ENCODE assay signal across 20 cellular contexts in the genomic region with DNA sequence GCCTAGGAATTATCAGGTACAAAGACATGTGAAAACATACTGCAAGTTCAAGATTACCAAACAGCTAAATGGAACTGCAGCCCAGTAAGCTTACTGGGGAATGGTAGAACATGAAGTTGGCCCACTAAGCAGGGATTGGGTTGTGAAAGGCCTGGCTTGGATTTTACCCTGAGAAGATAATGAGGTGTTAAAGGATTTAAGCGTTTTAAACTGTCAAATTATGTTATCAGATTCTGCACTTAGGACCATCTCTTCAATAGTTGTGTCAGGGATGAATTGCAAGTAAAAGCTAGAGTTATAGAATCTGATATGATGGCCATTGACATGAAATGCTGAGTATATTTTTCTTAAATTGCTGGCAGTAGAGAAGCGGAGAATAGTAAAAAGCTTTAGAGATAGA.
DNase-seq lines count a peak whose midpoint lies in the region; ATAC-seq and TF ChIP-seq lines count a peak whose summit lies in the region.
"Had no signal": no experiment of that assay in that cellular context is flagged by ENCODE, and none has a peak within 500 bp of the region (broad histone marks: within the 10 kb centered on the region; RNA-seq: fewer than 3 reads in every experiment).

No MANE protein-coding gene starts in this region.

- H2BK15ac ChIP-seq in mesendoderm (replicated peaks; ENCODE audit: low read depth) = no peak overlapping the region

- H3K79me1 ChIP-seq in mesendoderm (ENCODE audit: low read length) = no peaks in the 10 kb centered on the region

- peaks cover 4% of the 10 kb centered on the region for H3K27me3 Mint-ChIP-seq in GM23338 (ENCODE audit: insufficient read depth, low read depth, poor library complexity)
- H3K27me3 Mint-ChIP-seq: CD4-positive, alpha-beta memory T cell had no signal

- H3K36me3 ChIP-seq in GM23338 (ENCODE audit: insufficient read depth) = no peaks in the 10 kb centered on the region
- no peaks in the 10 kb centered on the region for H3K36me3 ChIP-seq in mesendoderm (ENCODE audit: control insufficient read depth, insufficient read depth, low read length)
- H3K36me3 ChIP-seq: BLaER1 had no signal

- no peak overlapping the region for H2AK5ac ChIP-seq in mesendoderm (ENCODE audit: low read length)

- no peaks in the 10 kb centered on the region for H3K9me3 Mint-ChIP-seq in GM23338

- H3K27me3 ChIP-seq in GM23338 (ENCODE audit: insufficient read depth) = no peaks in the 10 kb centered on the region
- no peaks in the 10 kb centered on the region for H3K27me3 ChIP-seq in mesendoderm (ENCODE audit: insufficient read depth, low read length, poor library complexity)
- H3K27me3 ChIP-seq: BLaER1 had no signal

- H4K8ac ChIP-seq in mesendoderm (ENCODE audit: low read depth, low read length) = no peak overlapping the region

- H4K20me1 ChIP-seq in GM23338 (replicated peaks; ENCODE audit: insufficient read depth) = no peaks in the 10 kb centered on the region
- H4K20me1 ChIP-seq: BLaER1 had no signal

- H3K56ac ChIP-seq in mesendoderm (ENCODE audit: low read length) = no peak overlapping the region

- peaks cover 20% of the 10 kb centered on the region for H3K4me1 Mint-ChIP-seq in GM23338
- H3K4me1 Mint-ChIP-seq: CD14-positive monocyte; CD4-positive, alpha-beta memory T cell had no signal

- H2BK120ac ChIP-seq in mesendoderm (ENCODE audit: low read depth, low read length) = no peak overlapping the region

- H3K9me2 ChIP-seq in GM23338 (ENCODE audit: insufficient read depth) = no peaks in the 10 kb centered on the region

- no peak overlapping the region for H3K18ac ChIP-seq in mesendoderm (ENCODE audit: low read length)

- ATAC-seq in GM23338 (no peak), GM18909 (IDR thresholded peaks at IDR 0.05; ENCODE audit: poor library complexity, unreplicated experiment) (no peak), GM18517 (IDR thresholded peaks at IDR 0.05; ENCODE audit: unreplicated experiment) (no peak)
- ATAC-seq: A549, HCT116 had no signal

- TF ChIP-seq CTCF in GM23338 (conservative IDR thresholded peaks at IDR 0.05; ENCODE audit: low read depth in 2 of 2) = no peak
- TF ChIP-seq CTCF in GM10266 (IDR thresholded peaks at IDR 0.05; ENCODE audit: control insufficient read depth, insufficient read depth, low read depth, missing control alignments) = no peak

- H3K4ac ChIP-seq in mesendoderm (ENCODE audit: low read depth, low read length) = no peak overlapping the region

- peak overlapping the region; percentile 17 for H3K27ac Mint-ChIP-seq in GM23338
- H3K27ac Mint-ChIP-seq: CD14-positive monocyte; CD4-positive, alpha-beta memory T cell; HFFc6 had no signal

- no CpG with 5 or more reads among the region's 2 CpGs for WGBS in mesendoderm (ENCODE audit: extremely low coverage, insufficient coverage, low lambda C conversion rate)

- no peak overlapping the region for H3K23ac ChIP-seq in mesendoderm (ENCODE audit: low read length)

- H4K5ac ChIP-seq in mesendoderm (ENCODE audit: low read length) = no peak overlapping the region

- DNase-seq in GM23338 (ENCODE audit: low spot score) = no peak
- DNase-seq in SK-N-DZ (ENCODE audit: low spot score) = peak; percentile 8
- peak; percentile 88 for DNase-seq in mesendoderm
- DNase-seq in GM10266 (ENCODE audit: extremely low spot score) = no peak
- no peak for DNase-seq in HUDEP-2 (lab: John Stamatoyannopoulos, UW; ENCODE audit: unreplicated experiment in 76 of 76)
- DNase-seq: CD4-positive, alpha-beta memory T cell; DMS 273 treated with DMSO at 0.1 percent for 48 hours; DMS53; DND-41; EL; GOT3; H7; HFFc6 had no signal

- H3K27ac ChIP-seq in GM23338 (ENCODE audit: low read depth) = peak overlapping the region; percentile 15; the same call in 1 of the 2 replicates
- H3K27ac ChIP-seq in mesendoderm (ENCODE audit: low read depth, low read length) = no peak overlapping the region
- H3K27ac ChIP-seq: A549, BLaER1, KMS-11 had no signal

- peaks cover 16% of the 10 kb centered on the region for H3K36me3 Mint-ChIP-seq in GM23338 (ENCODE audit: low read depth)
- H3K36me3 Mint-ChIP-seq: CD14-positive monocyte; CD4-positive, alpha-beta memory T cell had no signal

- no peak overlapping the region for H2BK5ac ChIP-seq in mesendoderm (ENCODE audit: low read length)

- H3F3A ChIP-seq in GM23338 (replicated peaks; ENCODE audit: low read depth) = no peaks in the 10 kb centered on the region

- H3K4me1 ChIP-seq in GM23338 (ENCODE audit: insufficient read depth) = peaks cover 37% of the 10 kb centered on the region
- peaks cover 8% of the 10 kb centered on the region for H3K4me1 ChIP-seq in mesendoderm (ENCODE audit: control insufficient read depth, low read depth, low read length)
- H3K4me1 ChIP-seq: A549, BLaER1 had no signal

- H3K79me2 ChIP-seq in GM23338 (replicated peaks; ENCODE audit: insufficient read depth) (peaks cover 91% of the 10 kb centered on the region), mesendoderm (ENCODE audit: control insufficient read depth, insufficient read depth, low read length) (peaks cover 14% of the 10 kb centered on the region)

- H3K9ac ChIP-seq in mesendoderm (ENCODE audit: low read length) = no peak overlapping the region
- H3K9ac ChIP-seq: BLaER1, KMS-11 had no signal

- H3K4me3 Mint-ChIP-seq in GM23338 = no peak overlapping the region
- H3K4me3 Mint-ChIP-seq: CD14-positive monocyte; CD4-positive, alpha-beta memory T cell; HFFc6 had no signal

- H3K4me2 ChIP-seq in GM23338 (0 out of 2 replicates have a peak overlapping the region, but pooled peaks have one; percentile 12), mesendoderm (ENCODE audit: low read length) (no peak overlapping the region)
- H3K4me2 ChIP-seq: A549, BLaER1, KMS-11 had no signal

- H3K4me3 ChIP-seq in GM23338 (no peak overlapping the region), mesendoderm (ENCODE audit: low read length) (no peak overlapping the region)
- H3K4me3 ChIP-seq: A549, BLaER1 had no signal

- H2AFZ ChIP-seq in GM23338 = no peak overlapping the region

TF ChIP-seq in GM23338, 12 proteins besides CTCF, POLR2A, EP300 and RAD21:
- no peak for TF ChIP-seq JUNB (IDR thresholded peaks at IDR 0.05; ENCODE audit: unreplicated experiment)
- no peak for TF ChIP-seq EZH2 (IDR thresholded peaks at IDR 0.05; ENCODE audit: low read depth, unreplicated experiment)
- no peak for TF ChIP-seq CREB1 (CRISPR knock-in tag; IDR thresholded peaks at IDR 0.05; ENCODE audit: low read depth)
- TF ChIP-seq, protein P1, sequence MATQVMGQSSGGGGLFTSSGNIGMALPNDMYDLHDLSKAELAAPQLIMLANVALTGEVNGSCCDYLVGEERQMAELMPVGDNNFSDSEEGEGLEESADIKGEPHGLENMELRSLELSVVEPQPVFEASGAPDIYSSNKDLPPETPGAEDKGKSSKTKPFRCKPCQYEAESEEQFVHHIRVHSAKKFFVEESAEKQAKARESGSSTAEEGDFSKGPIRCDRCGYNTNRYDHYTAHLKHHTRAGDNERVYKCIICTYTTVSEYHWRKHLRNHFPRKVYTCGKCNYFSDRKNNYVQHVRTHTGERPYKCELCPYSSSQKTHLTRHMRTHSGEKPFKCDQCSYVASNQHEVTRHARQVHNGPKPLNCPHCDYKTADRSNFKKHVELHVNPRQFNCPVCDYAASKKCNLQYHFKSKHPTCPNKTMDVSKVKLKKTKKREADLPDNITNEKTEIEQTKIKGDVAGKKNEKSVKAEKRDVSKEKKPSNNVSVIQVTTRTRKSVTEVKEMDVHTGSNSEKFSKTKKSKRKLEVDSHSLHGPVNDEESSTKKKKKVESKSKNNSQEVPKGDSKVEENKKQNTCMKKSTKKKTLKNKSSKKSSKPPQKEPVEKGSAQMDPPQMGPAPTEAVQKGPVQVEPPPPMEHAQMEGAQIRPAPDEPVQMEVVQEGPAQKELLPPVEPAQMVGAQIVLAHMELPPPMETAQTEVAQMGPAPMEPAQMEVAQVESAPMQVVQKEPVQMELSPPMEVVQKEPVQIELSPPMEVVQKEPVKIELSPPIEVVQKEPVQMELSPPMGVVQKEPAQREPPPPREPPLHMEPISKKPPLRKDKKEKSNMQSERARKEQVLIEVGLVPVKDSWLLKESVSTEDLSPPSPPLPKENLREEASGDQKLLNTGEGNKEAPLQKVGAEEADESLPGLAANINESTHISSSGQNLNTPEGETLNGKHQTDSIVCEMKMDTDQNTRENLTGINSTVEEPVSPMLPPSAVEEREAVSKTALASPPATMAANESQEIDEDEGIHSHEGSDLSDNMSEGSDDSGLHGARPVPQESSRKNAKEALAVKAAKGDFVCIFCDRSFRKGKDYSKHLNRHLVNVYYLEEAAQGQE (IDR thresholded peaks at IDR 0.05; ENCODE audit: unreplicated experiment) = no peak
- TF ChIP-seq ZNF114 (CRISPR knock-in tag; IDR thresholded peaks at IDR 0.05) = no peak
- TF ChIP-seq ZNF331 (CRISPR knock-in tag; IDR thresholded peaks at IDR 0.05; ENCODE audit: low read depth) = no peak
- no peak for TF ChIP-seq EZH2phosphoT487 (IDR thresholded peaks at IDR 0.05; ENCODE audit: unreplicated experiment)

Comparison
In these comparisons a context has a peak if more than half of its experiments do, and no peak if none do; other contexts are left out.
1. DNase-seq: peak in SK-N-DZ (single experiment) and mesendoderm (single experiment); none in GM23338 (single experiment), GM10266 (single experiment) and HUDEP-2 (0 of 76).